19 cellular contexts compared by ENCODE assay signal in genomic region chr4:6402566-6403399, GRCh38.
DNase-seq lines count a peak whose midpoint lies in the region; ATAC-seq and TF ChIP-seq lines count a peak whose summit lies in the region.
"Had no signal": no experiment of that assay in that cellular context is flagged by ENCODE, and none has a peak within 500 bp of the region (broad histone marks: within the 10 kb centered on the region; RNA-seq: fewer than 3 reads in every experiment).

No MANE protein-coding gene starts in this region.

- H3K4me3 Mint-ChIP-seq in GM23338: no peak overlapping the region
- H3K4me3 Mint-ChIP-seq in stimulated activated memory B cell treated with anti-CD40 and anti-IgM and Interleukin-4, amounts not matched to agents 10 μg/mL and 1 μg/mL and 100 μg/mL, for 72 hours: no peak overlapping the region
- H3K4me3 Mint-ChIP-seq: neural crest cell had no signal

- H3K9me3 Mint-ChIP-seq in GM23338: no peaks in the 10 kb centered on the region
- H3K9me3 Mint-ChIP-seq in stimulated activated memory B cell treated with anti-CD40 and anti-IgM and Interleukin-4, amounts not matched to agents 10 μg/mL and 1 μg/mL and 100 μg/mL, for 72 hours: peaks cover 4% of the 10 kb centered on the region
- H3K9me3 Mint-ChIP-seq: neural crest cell had no signal

- H3K27ac Mint-ChIP-seq in GM23338: no peak overlapping the region; the same call in 1 of the 2 replicates
- H3K27ac Mint-ChIP-seq in stimulated activated memory B cell treated with anti-CD40 and anti-IgM and Interleukin-4, amounts not matched to agents 10 μg/mL and 1 μg/mL and 100 μg/mL, for 72 hours: no peak overlapping the region

- H3K4me1 Mint-ChIP-seq in GM23338: peaks cover 47% of the 10 kb centered on the region
- H3K4me1 Mint-ChIP-seq in stimulated activated memory B cell treated with anti-CD40 and anti-IgM and Interleukin-4, amounts not matched to agents 10 μg/mL and 1 μg/mL and 100 μg/mL, for 72 hours: no peaks in the 10 kb centered on the region

- H3K9me3 ChIP-seq in NT2/D1 (ENCODE audit: insufficient read depth, low read length): no peaks in the 10 kb centered on the region
- H3K9me3 ChIP-seq: gastroesophageal sphincter had no signal

- H3K4me1 ChIP-seq in GM23338 (ENCODE audit: insufficient read depth) (peaks cover 9% of the 10 kb centered on the region), NT2/D1 (ENCODE audit: insufficient read depth, insufficient read length) (peaks cover 4% of the 10 kb centered on the region)
- H3K4me1 ChIP-seq: gastroesophageal sphincter had no signal

- DNase-seq in DMS79 treated with DMSO at 0.1 percent for 48 hours (lab: John Stamatoyannopoulos, UW) (peak; percentile 5), DMS79 (lab: John Stamatoyannopoulos, UW) (no peak), GM23338 (ENCODE audit: low spot score) (peak; percentile 53), NT2/D1 (ENCODE audit: low read depth, low spot score) (peak; percentile 30), iPS-NIHi7 (ENCODE audit: extremely low spot score) (peak; percentile 72), T1000 (lab: John Stamatoyannopoulos, UW) (no peak), NCI-H510A (lab: John Stamatoyannopoulos, UW) (no peak)
- DNase-seq: 8988T; activated CD4-positive, alpha-beta T cell treated with anti-CD3 and anti-CD28 coated beads, Interleukin-2, amount 50 U/mL, for 4 hours; activated T-cell treated with anti-CD3 and anti-CD28 coated beads for 4 hours; central memory CD4-positive, alpha-beta T cell; erythroblast; KBM-7; NCI-H1048; stimulated activated CD4-positive, alpha-beta T cell treated with anti-CD3 and anti-CD28 coated beads, Interleukin-4, amount 100 ng/mL, for 24 hours had no signal

- peaks cover 22% of the 10 kb centered on the region for H3K27me3 Mint-ChIP-seq in GM23338 (ENCODE audit: insufficient read depth, low read depth, poor library complexity)
- peaks cover 54% of the 10 kb centered on the region for H3K27me3 Mint-ChIP-seq in stimulated activated memory B cell treated with anti-CD40 and anti-IgM and Interleukin-4, amounts not matched to agents 10 μg/mL and 1 μg/mL and 100 μg/mL, for 72 hours

- H3K27me3 ChIP-seq in GM23338 (ENCODE audit: insufficient read depth) (no peaks in the 10 kb centered on the region), NT2/D1 (ENCODE audit: insufficient read depth, insufficient read length) (no peaks in the 10 kb centered on the region)

- no peak overlapping the region for H3K27ac ChIP-seq in GM23338 (ENCODE audit: low read depth)
- H3K27ac ChIP-seq: gastroesophageal sphincter had no signal

- TF ChIP-seq CTCF in GM23338 (conservative IDR thresholded peaks at IDR 0.05; ENCODE audit: low read depth in 2 of 2): peak; percentile 21 to 52; a peak in 2 of 4 replicates

- H3K4me2 ChIP-seq in GM23338: no peak overlapping the region

- H3K4me3 ChIP-seq in GM23338 (no peak overlapping the region), NT2/D1 (ENCODE audit: insufficient read length, low read depth) (no peak overlapping the region)

- no peak overlapping the region for H3K9ac ChIP-seq in NT2/D1 (ENCODE audit: insufficient read length, low read depth)

- peak; percentile 84 for ATAC-seq in GM23338
- no peak for ATAC-seq in stimulated activated memory B cell treated with anti-CD40 and anti-IgM and Interleukin-4, amounts not matched to agents 10 μg/mL and 1 μg/mL and 100 μg/mL, for 72 hours
- ATAC-seq: gastroesophageal sphincter, left lobe of liver had no signal

- H4K20me1 ChIP-seq in GM23338 (replicated peaks; ENCODE audit: insufficient read depth): no peaks in the 10 kb centered on the region

- no peaks in the 10 kb centered on the region for H3F3A ChIP-seq in GM23338 (replicated peaks; ENCODE audit: low read depth)

- no peaks in the 10 kb centered on the region for H3K36me3 ChIP-seq in GM23338 (ENCODE audit: insufficient read depth)
- no peaks in the 10 kb centered on the region for H3K36me3 ChIP-seq in NT2/D1 (ENCODE audit: insufficient read depth, insufficient read length, low read length)
- H3K36me3 ChIP-seq: gastroesophageal sphincter had no signal

- no peaks in the 10 kb centered on the region for H3K36me3 Mint-ChIP-seq in GM23338 (ENCODE audit: low read depth)
- H3K36me3 Mint-ChIP-seq in stimulated activated memory B cell treated with anti-CD40 and anti-IgM and Interleukin-4, amounts not matched to agents 10 μg/mL and 1 μg/mL and 100 μg/mL, for 72 hours: no peaks in the 10 kb centered on the region

- no peaks in the 10 kb centered on the region for H3K9me2 ChIP-seq in GM23338 (ENCODE audit: insufficient read depth)

- H3K79me2 ChIP-seq in GM23338 (replicated peaks; ENCODE audit: insufficient read depth): no peaks in the 10 kb centered on the region

- peak overlapping the region; percentile 47; the same call in 1 of the 2 replicates for H2AFZ ChIP-seq in GM23338

TF ChIP-seq in GM23338, 12 proteins besides CTCF, POLR2A, EP300 and RAD21 (continues in another document):
- TF ChIP-seq ETS1 (IDR thresholded peaks at IDR 0.05): no peak
- TF ChIP-seq POLR2AphosphoS5 (IDR thresholded peaks at IDR 0.05; ENCODE audit: low read depth): no peak
- no peak for TF ChIP-seq STAT1 (IDR thresholded peaks at IDR 0.05; ENCODE audit: unreplicated experiment)
- no peak for TF ChIP-seq EZH2phosphoT487 (IDR thresholded peaks at IDR 0.05; ENCODE audit: unreplicated experiment)
- no peak for TF ChIP-seq ZNF462 (CRISPR knock-in tag; IDR thresholded peaks at IDR 0.05)
- TF ChIP-seq CREB1 (CRISPR knock-in tag; IDR thresholded peaks at IDR 0.05; ENCODE audit: low read depth): no peak
- TF ChIP-seq NANOG (IDR thresholded peaks at IDR 0.05; ENCODE audit: borderline replicate concordance): no peak

Comparison
In these comparisons a context has a peak if more than half of its experiments do, and no peak if none do; other contexts are left out.
1. DNase-seq: peak in DMS79 treated with DMSO at 0.1 percent for 48 hours (single experiment), GM23338 (single experiment), NT2/D1 (single experiment) and iPS-NIHi7 (single experiment); none in DMS79 (single experiment), T1000 (single experiment) and NCI-H510A (single experiment).